In genomic region chr11:120378474-120378873, GRCh38 we compare ENCODE assay signal across 2 cellular contexts.
TF ChIP-seq lines count a peak whose summit lies in the region.

No MANE protein-coding gene starts in this region.

TF ChIP-seq in HEK293T, 16 proteins besides CTCF, POLR2A, EP300 and RAD21 (continued from another document):
- TF ChIP-seq PKNOX1 (IDR thresholded peaks at IDR 0.05): 0 out of 2 replicates have a peak, but pooled peaks have one; percentile 15

TF ChIP-seq in K562, 482 proteins besides CTCF, POLR2A, EP300 and RAD21 (continued from another document):
- no peak for TF ChIP-seq PBX2 (CRISPR knock-in tag; IDR thresholded peaks at IDR 0.05; ENCODE audit: low read depth)
- TF ChIP-seq PBX2 (tag; conservative IDR thresholded peaks at IDR 0.05; ENCODE audit: low read depth): 0 out of 2 replicates have a peak, but pooled peaks have one; percentile 20
- peak; percentile 19 for TF ChIP-seq MEIS2 (IDR thresholded peaks at IDR 0.05; ENCODE audit: partially characterized antibody)
- TF ChIP-seq CBX3 (IDR thresholded peaks at IDR 0.05; ENCODE audit: borderline replicate concordance in 1 of 2, low read length in 2 of 2): peak in 1 of 2 experiments; percentile 66; a peak in 1 of 3 replicates
